12 cellular contexts compared by ENCODE assay signal in the genomic region with DNA sequence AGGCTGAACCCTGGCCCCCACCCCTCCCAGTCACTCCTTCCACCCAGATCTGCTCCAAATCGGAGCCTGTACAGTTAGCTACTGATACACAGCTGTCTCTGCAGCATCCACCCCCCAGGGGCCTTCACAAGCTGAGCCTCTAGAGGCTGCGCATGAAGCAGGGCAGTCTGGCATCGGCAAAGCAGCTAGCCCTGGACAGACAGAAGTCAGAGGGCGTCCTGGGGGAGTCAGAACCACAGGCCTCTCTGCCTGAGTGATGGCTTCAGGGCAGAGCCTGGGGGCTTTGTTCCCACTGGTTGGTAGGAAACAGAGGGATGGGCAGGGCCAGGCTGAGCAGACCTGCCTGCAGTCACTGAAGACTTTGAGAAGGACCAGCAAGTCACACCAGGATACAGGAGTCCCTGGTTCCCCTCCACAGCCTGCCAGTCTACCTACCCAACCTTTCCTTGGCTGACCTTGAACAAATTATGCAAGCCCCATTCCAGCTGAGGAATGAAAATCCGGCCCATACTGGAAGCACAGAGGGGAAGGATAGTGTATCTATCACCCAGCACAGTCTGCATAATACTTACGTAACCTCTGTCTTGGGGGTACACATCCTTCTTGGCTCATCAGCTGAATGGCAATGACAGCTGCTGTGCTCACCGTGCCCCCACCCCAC. TPM values are rescaled to one million over a fixed set of nuclear protein-coding genes. Genes with fewer than 3 reads are reported as not detected.
DNase-seq lines count a peak whose midpoint lies in the region; ATAC-seq and TF ChIP-seq lines count a peak whose summit lies in the region.
"Had no signal": no experiment of that assay in that cellular context is flagged by ENCODE, and none has a peak within 500 bp of the region (broad histone marks: within the 10 kb centered on the region; RNA-seq: fewer than 3 reads in every experiment).

No MANE protein-coding gene starts in this region.

- DNase-seq in DND-41 (no peak), SK-N-MC (ENCODE audit: low read depth, low spot score) (no peak), cardiac muscle cell (ENCODE audit: low read depth in 1 of 2, low spot score in 1 of 2) (peak in 1 of 2 donors; percentile 38), posterior vena cava (ENCODE audit: low spot score) (peak; percentile 67), NCI-H2081 (lab: John Stamatoyannopoulos, UW) (no peak), NCI-H524 treated with DMSO at 0.1 percent for 48 hours (lab: John Stamatoyannopoulos, UW) (no peak)
- no peak for DNase-seq in stimulated activated CD4-positive, alpha-beta T cell treated with anti-CD3 and anti-CD28 coated beads, Interleukin-12 subunit alpha, Interleukin-12 subunit beta, amount 100 ng/mL, for 4 hours
- DNase-seq: activated CD4-positive, alpha-beta T cell treated with anti-CD3 and anti-CD28 coated beads for 48 hours; nucleus accumbens; stimulated activated CD4-positive, alpha-beta T cell treated with anti-CD3 and anti-CD28 coated beads, Interleukin-1b, Interleukin-23, amount 100 ng/mL, for 48 hours had no signal

- H3K9me3 ChIP-seq in DND-41 (ENCODE audit: insufficient read depth, low read length, severe bottlenecking) (no peaks in the 10 kb centered on the region), SK-N-MC (ENCODE audit: low read depth, low read length) (no peaks in the 10 kb centered on the region), cardiac muscle cell (ENCODE audit: low read depth) (no peaks in the 10 kb centered on the region)

- H3K27me3 ChIP-seq in DND-41 (ENCODE audit: insufficient read depth, low read length, poor library complexity) = no peaks in the 10 kb centered on the region
- no peaks in the 10 kb centered on the region for H3K27me3 ChIP-seq in cardiac muscle cell

- peaks cover 88% of the 10 kb centered on the region for H4K20me1 ChIP-seq in DND-41 (ENCODE audit: insufficient read depth, low read length)

- ATAC-seq in DND-41 (ENCODE audit: insufficient read depth, low read depth) = no peak
- ATAC-seq in HG03135 (IDR thresholded peaks at IDR 0.05; ENCODE audit: unreplicated experiment) = no peak

- H3K27ac ChIP-seq in DND-41 (ENCODE audit: low read length) (0 out of 2 replicates have a peak overlapping the region, but pooled peaks have one; percentile 22), SK-N-MC (no peak overlapping the region), cardiac muscle cell (peak overlapping the region; percentile 65)

- H3K9ac ChIP-seq in DND-41 (ENCODE audit: low read depth, low read length) (no peak overlapping the region), SK-N-MC (ENCODE audit: insufficient read length) (peak overlapping the region; percentile 20)

- no peak overlapping the region for H2AFZ ChIP-seq in DND-41 (ENCODE audit: low read depth, low read length)

- H3K79me2 ChIP-seq in DND-41 (ENCODE audit: insufficient read depth, low read length) = peaks cover 97% of the 10 kb centered on the region

- TF ChIP-seq CTCF in DND-41 (IDR thresholded peaks at IDR 0.05; ENCODE audit: borderline replicate concordance, extremely low read depth, low read length, poor library complexity, severe bottlenecking) (no peak), cardiac muscle cell (IDR thresholded peaks at IDR 0.05; ENCODE audit: low read depth, low read length) (no peak)

- H3K4me2 ChIP-seq in DND-41 (ENCODE audit: insufficient read depth, low read length) = no peak overlapping the region

- H3K36me3 ChIP-seq in DND-41 (ENCODE audit: insufficient read depth, low read length) (peaks cover 41% of the 10 kb centered on the region), SK-N-MC (ENCODE audit: insufficient read depth, low read length) (peaks cover 17% of the 10 kb centered on the region), cardiac muscle cell (no peaks in the 10 kb centered on the region)

- intact Hi-C loops in posterior vena cava (cut with DNase I) = no loop called here

- H3K4me3 ChIP-seq in DND-41 (ENCODE audit: low read depth in 1 of 2, low read length in 2 of 2) (no peak overlapping the region), SK-N-MC (no peak overlapping the region), cardiac muscle cell (no peak overlapping the region)
- H3K4me3 ChIP-seq: lung had no signal

- H3K4me1 ChIP-seq in DND-41 (ENCODE audit: insufficient read depth, low read length) = peaks cover 20% of the 10 kb centered on the region
- peaks cover 45% of the 10 kb centered on the region for H3K4me1 ChIP-seq in cardiac muscle cell (ENCODE audit: low read depth)

RNA-seq across cellular contexts. Expression of gene VDAC1, which starts 8.7 kb away (rescaled TPM):
- total RNA-seq in cardiac muscle cell = 205 and 314 TPM in 2 replicates
- polyA plus RNA-seq in cardiac muscle cell = 347 and 397 TPM in 2 replicates
- total RNA-seq in posterior vena cava = 100 to 1,000 TPM; 104 to 105 TPM

RNA-seq across cellular contexts. Expression of gene C5orf15, which starts 27.6 kb away (rescaled TPM):
- total RNA-seq in cardiac muscle cell (58.5 and 64.5 TPM in 2 replicates), posterior vena cava (10 to 100 TPM; 24.0 to 29.2 TPM)
- 87.8 and 88.6 TPM in 2 replicates for polyA plus RNA-seq in cardiac muscle cell
